ENCODE assay signal across 30 cellular contexts in the genomic region with DNA sequence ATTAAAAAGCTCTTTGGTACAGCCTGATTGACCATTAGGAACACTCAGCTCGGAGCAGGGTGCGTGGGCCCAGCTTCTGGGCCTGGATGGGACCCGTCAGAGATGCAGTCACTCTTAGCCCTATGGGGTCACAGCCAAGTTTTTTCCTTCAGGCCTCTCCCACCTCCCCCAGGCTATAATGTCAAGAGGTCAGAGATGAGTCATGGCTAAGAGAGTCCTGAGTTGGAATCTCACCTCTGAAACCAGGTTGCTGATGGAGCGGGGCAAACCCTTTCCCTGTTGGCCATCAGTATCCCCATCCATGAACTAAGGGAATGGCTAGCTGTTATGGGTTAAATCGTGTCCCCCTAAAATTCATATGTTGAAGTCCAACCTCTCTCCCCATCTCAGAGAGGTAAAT.
"Had no signal": no experiment of that assay in that cellular context is flagged by ENCODE, and none has a peak within 500 bp of the region (broad histone marks: within the 10 kb centered on the region; RNA-seq: fewer than 3 reads in every experiment).

No MANE protein-coding gene starts in this region.

- DNase-seq: activated B cell treated with CpG ODN at 0.5 μM for 24 hours; activated CD4-positive, alpha-beta T cell treated with anti-CD3 and anti-CD28 coated beads for 48 hours; activated CD4-positive, alpha-beta T cell treated with anti-CD3 and anti-CD28 coated beads, Interleukin-2, amount 50 U/mL, for 1 hour; activated CD8-positive, alpha-beta memory T cell treated with anti-CD3 and anti-CD28 coated beads for 24 hours; activated CD8-positive, alpha-beta T cell treated with anti-CD3 and anti-CD28 coated beads for 36 hours; activated effector memory CD4-positive, alpha-beta T cell treated with Interleukin-2 at 50 U/mL for 16 hours; activated gamma-delta T cell treated with Interleukin-2 at 50 U/mL for 16 hours; activated naive CD4-positive, alpha-beta T cell treated with Interleukin-2 at 50 U/mL for 16 hours; activated naive CD8-positive, alpha-beta T cell treated with anti-CD3 and anti-CD28 coated beads for 36 hours; activated naive CD8-positive, alpha-beta T cell treated with anti-CD3 and anti-CD28 coated beads, Interleukin-2, amount 50 U/mL, for 24 hours; activated T-cell treated with anti-CD3 and anti-CD28 coated beads, Interleukin-2, amount 50 U/mL, for 4 hours; adrenal gland; amygdala; aorta; body of pancreas; caudate nucleus; cortex of kidney; dermis blood vessel endothelial cell; effector CD4-positive, alpha-beta T cell; effector memory CD8-positive, alpha-beta T cell; erythroblast; gastrocnemius medialis; heart left ventricle; T-helper 2 cell; WERI-Rb-1 had no signal

- H3K4me3 ChIP-seq: adrenal gland, body of pancreas, esophagus muscularis mucosa, gastrocnemius medialis, heart left ventricle had no signal

- H3K27ac ChIP-seq: adrenal gland, body of pancreas, esophagus muscularis mucosa, foreskin keratinocyte, gastrocnemius medialis, heart left ventricle, WERI-Rb-1 had no signal

- ATAC-seq: activated CD4-positive, CD25-positive, alpha-beta regulatory T cell treated with anti-CD3 and anti-CD28 coated beads, Interleukin-2, amount 50 U/mL, for 24 hours; activated CD8-positive, alpha-beta T cell treated with anti-CD3 and anti-CD28 coated beads for 36 hours; activated naive CD8-positive, alpha-beta T cell treated with anti-CD3 and anti-CD28 coated beads, Interleukin-2, amount 50 U/mL, for 24 hours; activated T-cell treated with anti-CD3 and anti-CD28 coated beads, Interleukin-2, amount 50 U/mL, for 4 hours; activated T-helper 17 cell treated with anti-CD3 and anti-CD28 coated beads, Interleukin-2, amount 50 U/mL, for 72 hours; body of pancreas; effector memory CD8-positive, alpha-beta T cell; gastrocnemius medialis; heart left ventricle had no signal

- H3K4me1 ChIP-seq: adrenal gland, body of pancreas, foreskin keratinocyte, gastrocnemius medialis had no signal

- H3K27me3 ChIP-seq: adrenal gland, body of pancreas, foreskin keratinocyte had no signal

- FAIRE-seq: colon had no signal

- H3K9me3 ChIP-seq: adrenal gland, body of pancreas, esophagus muscularis mucosa, gastrocnemius medialis, heart left ventricle had no signal

- H3K36me3 ChIP-seq: adrenal gland, esophagus muscularis mucosa, gastrocnemius medialis, heart left ventricle, WERI-Rb-1 had no signal
